In the genomic region with DNA sequence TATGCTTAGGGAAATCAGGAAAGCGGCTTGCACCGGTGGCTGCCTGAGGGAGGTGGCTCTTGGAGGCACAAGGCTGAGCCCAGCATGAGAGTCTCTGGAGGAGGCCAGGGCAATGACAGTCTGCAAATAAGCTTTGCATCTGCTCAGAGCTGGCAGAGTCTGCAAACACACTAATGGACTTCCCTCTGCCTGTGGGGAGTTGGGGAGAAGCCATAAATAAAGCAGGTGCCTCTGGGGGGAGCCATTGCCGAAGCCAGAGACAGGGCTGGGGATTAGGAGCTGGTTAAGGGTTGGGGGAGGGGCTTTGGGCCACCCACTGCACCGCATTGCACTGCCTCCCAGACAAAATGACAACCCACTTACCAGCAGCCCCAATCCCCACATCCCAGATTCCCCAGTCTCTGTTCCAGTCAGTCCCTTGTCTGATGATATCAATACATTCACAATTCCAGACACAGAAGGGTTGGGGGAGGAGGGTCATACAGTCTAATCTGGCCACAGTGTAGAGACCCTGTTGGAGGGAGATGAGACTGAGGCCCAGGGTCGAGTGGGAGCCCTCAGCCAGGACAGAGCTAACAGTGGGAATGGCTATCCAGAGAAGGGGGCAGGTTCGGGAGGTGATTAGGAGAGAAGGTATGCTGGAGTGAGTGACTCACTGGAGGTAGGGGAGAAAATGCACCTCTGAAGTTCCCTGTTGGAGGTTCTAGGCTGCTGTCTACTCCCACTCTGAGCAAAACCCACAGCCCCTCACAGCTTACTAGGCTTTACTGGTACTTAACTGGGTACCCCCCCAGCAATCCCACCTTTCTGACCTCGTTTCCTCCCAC, we compare ENCODE assay signal across 1 cellular context.
TF ChIP-seq lines count a peak whose summit lies in the region.

No MANE protein-coding gene starts in this region.

TF ChIP-seq in K562, 482 proteins besides CTCF, POLR2A, EP300 and RAD21 (continued from another document):
- TF ChIP-seq ZFP30 (CRISPR knock-in tag; IDR thresholded peaks at IDR 0.05; ENCODE audit: borderline replicate concordance) (no peak), GATAD2A (IDR thresholded peaks at IDR 0.05) (no peak), RNF2 (IDR thresholded peaks at IDR 0.05) (no peak), GTF2E2 (tag; IDR thresholded peaks at IDR 0.05) (no peak), EP400 (IDR thresholded peaks at IDR 0.05) (no peak), ZNF134 (CRISPR knock-in tag; conservative IDR thresholded peaks at IDR 0.05) (no peak), RHOXF2B (CRISPR knock-in tag; conservative IDR thresholded peaks at IDR 0.05) (no peak), SMAD3 (CRISPR knock-in tag; conservative IDR thresholded peaks at IDR 0.05) (no peak), TAF1 (IDR thresholded peaks at IDR 0.05; ENCODE audit: control insufficient read depth, extremely low read depth, insufficient read depth, low read length, severe bottlenecking) (no peak), ZNF79 (CRISPR knock-in tag; IDR thresholded peaks at IDR 0.05; ENCODE audit: low read depth) (no peak), HMGN3 (IDR thresholded peaks at IDR 0.05; ENCODE audit: borderline replicate concordance, extremely low read depth, insufficient read length, low read depth, low read length) (no peak), XRCC4 (IDR thresholded peaks at IDR 0.05; ENCODE audit: extremely low read depth, insufficient read depth, insufficient read length) (no peak), POU5F1 (IDR thresholded peaks at IDR 0.05; ENCODE audit: borderline replicate concordance, low read depth, low read length, partially characterized antibody) (no peak), CREB1 (IDR thresholded peaks at IDR 0.05) (no peak), CREB1 (CRISPR knock-in tag; IDR thresholded peaks at IDR 0.05) (no peak), MIER1 (IDR thresholded peaks at IDR 0.05; ENCODE audit: low read depth) (no peak)
- TF ChIP-seq, protein P1, sequence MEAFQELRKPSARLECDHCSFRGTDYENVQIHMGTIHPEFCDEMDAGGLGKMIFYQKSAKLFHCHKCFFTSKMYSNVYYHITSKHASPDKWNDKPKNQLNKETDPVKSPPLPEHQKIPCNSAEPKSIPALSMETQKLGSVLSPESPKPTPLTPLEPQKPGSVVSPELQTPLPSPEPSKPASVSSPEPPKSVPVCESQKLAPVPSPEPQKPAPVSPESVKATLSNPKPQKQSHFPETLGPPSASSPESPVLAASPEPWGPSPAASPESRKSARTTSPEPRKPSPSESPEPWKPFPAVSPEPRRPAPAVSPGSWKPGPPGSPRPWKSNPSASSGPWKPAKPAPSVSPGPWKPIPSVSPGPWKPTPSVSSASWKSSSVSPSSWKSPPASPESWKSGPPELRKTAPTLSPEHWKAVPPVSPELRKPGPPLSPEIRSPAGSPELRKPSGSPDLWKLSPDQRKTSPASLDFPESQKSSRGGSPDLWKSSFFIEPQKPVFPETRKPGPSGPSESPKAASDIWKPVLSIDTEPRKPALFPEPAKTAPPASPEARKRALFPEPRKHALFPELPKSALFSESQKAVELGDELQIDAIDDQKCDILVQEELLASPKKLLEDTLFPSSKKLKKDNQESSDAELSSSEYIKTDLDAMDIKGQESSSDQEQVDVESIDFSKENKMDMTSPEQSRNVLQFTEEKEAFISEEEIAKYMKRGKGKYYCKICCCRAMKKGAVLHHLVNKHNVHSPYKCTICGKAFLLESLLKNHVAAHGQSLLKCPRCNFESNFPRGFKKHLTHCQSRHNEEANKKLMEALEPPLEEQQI (IDR thresholded peaks at IDR 0.05): no peak
- TF ChIP-seq, protein P2, sequence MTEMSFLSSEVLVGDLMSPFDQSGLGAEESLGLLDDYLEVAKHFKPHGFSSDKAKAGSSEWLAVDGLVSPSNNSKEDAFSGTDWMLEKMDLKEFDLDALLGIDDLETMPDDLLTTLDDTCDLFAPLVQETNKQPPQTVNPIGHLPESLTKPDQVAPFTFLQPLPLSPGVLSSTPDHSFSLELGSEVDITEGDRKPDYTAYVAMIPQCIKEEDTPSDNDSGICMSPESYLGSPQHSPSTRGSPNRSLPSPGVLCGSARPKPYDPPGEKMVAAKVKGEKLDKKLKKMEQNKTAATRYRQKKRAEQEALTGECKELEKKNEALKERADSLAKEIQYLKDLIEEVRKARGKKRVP (CRISPR knock-in tag; IDR thresholded peaks at IDR 0.05): no peak
